ENCODE assay signal across 10 cellular contexts in genomic region chr16:57537596-57538234, GRCh38. TPM values are rescaled to one million over a fixed set of nuclear protein-coding genes. Genes with fewer than 3 reads are reported as not detected.
DNase-seq lines count a peak whose midpoint lies in the region; ATAC-seq and TF ChIP-seq lines count a peak whose summit lies in the region.
"Had no signal": no experiment of that assay in that cellular context is flagged by ENCODE, and none has a peak within 500 bp of the region (broad histone marks: within the 10 kb centered on the region; RNA-seq: fewer than 3 reads in every experiment).

No MANE protein-coding gene starts in this region.

- peaks cover 68% of the 10 kb centered on the region for H3K4me1 Mint-ChIP-seq in CD4-positive, alpha-beta T cell (ENCODE audit: low read depth)
- H3K4me1 Mint-ChIP-seq in activated CD8-positive, alpha-beta T cell treated with anti-CD3 and anti-CD28 coated beads for 36 hours (ENCODE audit: low read depth): peaks cover 72% of the 10 kb centered on the region
- peaks cover 63 to 82% (median 79%) of the 10 kb centered on the region in 3 donors for H3K4me1 Mint-ChIP-seq in naive B cell

- TSS peak; percentile 41 for BruUV-seq in HCT116 (replicated peaks; lab: Mats Ljungman, UMichigan)

- no peak overlapping the region for H3K18ac ChIP-seq in mesenchymal stem cell (ENCODE audit: low read depth in 1 of 2, low read length in 2 of 2)

- H2BK5ac ChIP-seq in mesenchymal stem cell (ENCODE audit: low read depth, low read length, poor library complexity, severe bottlenecking): no peak overlapping the region

- H2BK12ac ChIP-seq in mesenchymal stem cell (ENCODE audit: low read length in 2 of 2): no peak overlapping the region

- H3K27me3 ChIP-seq in CD4-positive, alpha-beta T cell (ENCODE audit: control insufficient read depth, insufficient read depth, low read length): no peaks in the 10 kb centered on the region
- no peaks in the 10 kb centered on the region for H3K27me3 ChIP-seq in HCT116 (ENCODE audit: insufficient read depth, low read length)
- peaks cover 13 to 27% of the 10 kb centered on the region in 2 experiments for H3K27me3 ChIP-seq in mesenchymal stem cell (ENCODE audit: control insufficient read depth in 1 of 2, insufficient read depth in 1 of 2, low read length in 2 of 2)

- POLR2A ChIA-PET in CD4-positive, alpha-beta T cell (lab: Charles Lee): interaction anchor here (1.2 to 3.6 kb wide), 8 partner anchors 15 to 352 kb away, joined by 3 to 49 read pairs (median 6); partner anchors contain the start of genes CIAPIN1, COQ9, DOK4 and KATNB1
- POLR2A ChIA-PET in HCT116 (lab: Charles Lee): no interaction called here
- POLR2A ChIA-PET in activated CD8-positive, alpha-beta T cell treated with anti-CD3 and anti-CD28 coated beads for 36 hours (lab: Charles Lee): interaction anchor here (0.6 to 1.9 kb wide), 14 partner anchors 8 to 625 kb away, joined by 3 to 8 read pairs (median 5); no protein-coding TSS in a partner anchor

- H4K91ac ChIP-seq in mesenchymal stem cell (ENCODE audit: low read length): no peak overlapping the region

- H3K14ac ChIP-seq in mesenchymal stem cell (ENCODE audit: low read length in 2 of 2): no peak overlapping the region

- H4K20me1 ChIP-seq in HCT116 (ENCODE audit: insufficient read depth): no peaks in the 10 kb centered on the region

- no peaks in the 10 kb centered on the region for H3K27me3 Mint-ChIP-seq in CD4-positive, alpha-beta T cell
- no peaks in the 10 kb centered on the region for H3K27me3 Mint-ChIP-seq in activated CD8-positive, alpha-beta T cell treated with anti-CD3 and anti-CD28 coated beads for 36 hours
- H3K27me3 Mint-ChIP-seq in naive B cell: no peaks in the 10 kb centered on the region

- H2AFZ ChIP-seq in HCT116 (ENCODE audit: low read depth, low read length, poor library complexity, severe bottlenecking): no peak overlapping the region
- H2AFZ ChIP-seq in mesenchymal stem cell (ENCODE audit: low read depth, low read length): no peak overlapping the region

- CTCF ChIA-PET in CD4-positive, alpha-beta T cell (lab: Charles Lee): interaction anchor here (1.0 to 3.4 kb wide), 9 partner anchors 18 to 1196 kb away, joined by 3 to 26 read pairs (median 4); partner anchors contain the start of genes CIAPIN1, COQ9 and GOT2
- CTCF ChIA-PET in HCT116 (lab: Charles Lee): no interaction called here
- CTCF ChIA-PET in activated CD8-positive, alpha-beta T cell treated with anti-CD3 and anti-CD28 coated beads for 36 hours (lab: Charles Lee): interaction anchor here (0.8 to 2.5 kb wide), 13 partner anchors 8 to 238 kb away, joined by 3 to 13 read pairs (median 5); partner anchors contain the start of genes CIAPIN1, COQ9, DOK4 and POLR2C

- TF ChIP-seq RAD21 in HCT116 (IDR thresholded peaks at IDR 0.05; ENCODE audit: low read depth): no peak

- peaks cover 9% of the 10 kb centered on the region; the same call in 1 of the 2 replicates for H3K79me2 ChIP-seq in HCT116 (ENCODE audit: insufficient read depth, low read length)

- H3K4me3 ChIP-seq in HCT116 (replicated peaks in 1 of 2; ENCODE audit: low read depth in 1 of 2, low read length in 2 of 2) (no peak overlapping the region), mesenchymal stem cell (ENCODE audit: insufficient read depth in 1 of 2, low read depth in 1 of 2, low read length in 2 of 2) (peak overlapping the region in 1 of 2 experiments; percentile 85)

- no peaks in the 10 kb centered on the region for H3K9me3 ChIP-seq in CD4-positive, alpha-beta T cell (ENCODE audit: control insufficient read depth, low read length)
- H3K9me3 ChIP-seq in HCT116 (ENCODE audit: control insufficient read depth in 1 of 2, insufficient read depth in 1 of 2, low read depth in 1 of 2, low read length in 2 of 2): no peaks in the 10 kb centered on the region
- H3K9me3 ChIP-seq in mesenchymal stem cell (ENCODE audit: control insufficient read depth, low read length): no peaks in the 10 kb centered on the region

- H2BK15ac ChIP-seq in mesenchymal stem cell (ENCODE audit: low read depth, poor library complexity, severe bottlenecking): no peak overlapping the region

- H3K4me1 ChIP-seq in HCT116 (ENCODE audit: control insufficient read depth in 1 of 2, insufficient read depth in 2 of 2, low read length in 2 of 2): peaks cover 17 to 35% of the 10 kb centered on the region in 2 experiments
- H3K4me1 ChIP-seq in mesenchymal stem cell (ENCODE audit: control insufficient read depth, insufficient read depth, low read depth, low read length): peaks cover 32% of the 10 kb centered on the region

- no peak for ATAC-seq in CD4-positive, alpha-beta T cell (ENCODE audit: poor library complexity)
- no peak for ATAC-seq in HCT116
- no peak for ATAC-seq in activated CD8-positive, alpha-beta T cell treated with anti-CD3 and anti-CD28 coated beads for 36 hours
- ATAC-seq in naive B cell (ENCODE audit: low read depth in 2 of 2): no peak
- ATAC-seq in GM21515 (IDR thresholded peaks at IDR 0.05; ENCODE audit: unreplicated experiment): no peak

- DNase-seq in CD4-positive, alpha-beta T cell: no peak
- DNase-seq in HCT116 (ENCODE audit: low read depth, low spot score) (no peak), naive B cell (peak; percentile 50), mesenchymal stem cell (no peak), occipital lobe (lab: John Stamatoyannopoulos, UW) (no peak), HT-29 (ENCODE audit: low spot score) (no peak)
- DNase-seq in activated CD8-positive, alpha-beta T cell treated with anti-CD3 and anti-CD28 coated beads for 36 hours: no peak
- DNase-seq: activated CD4-positive, CD25-positive, alpha-beta regulatory T cell treated with anti-CD3 and anti-CD28 coated beads, Interleukin-2, amount 50 U/mL, for 72 hours; kidney glomerular epithelial cell had no signal

- 76% methylated on average over 10 of the region's 10 CpGs for WGBS in mesenchymal stem cell

- H3K36me3 ChIP-seq in HCT116 (ENCODE audit: control insufficient read depth in 1 of 2, insufficient read depth in 2 of 2, low read length in 2 of 2) (no peaks in the 10 kb centered on the region), mesenchymal stem cell (ENCODE audit: control insufficient read depth in 1 of 2, insufficient read depth in 2 of 2, low read depth in 1 of 2, low read length in 2 of 2) (peaks cover 0 to 4% of the 10 kb centered on the region in 2 experiments)

- no peak for TF ChIP-seq CTCF in CD4-positive, alpha-beta T cell (IDR thresholded peaks at IDR 0.05)
- no peak for TF ChIP-seq CTCF in HCT116 (IDR thresholded peaks at IDR 0.05 in 2 of 3, conservative IDR thresholded peaks at IDR 0.05 in 1 of 3; ENCODE audit: borderline replicate concordance in 1 of 3, insufficient read depth in 1 of 3, low read depth in 2 of 3, low read length in 2 of 3)
- no peak for TF ChIP-seq CTCF in activated CD8-positive, alpha-beta T cell treated with anti-CD3 and anti-CD28 coated beads for 36 hours (IDR thresholded peaks at IDR 0.05)

- RAD21 ChIA-PET in HCT116 (lab: Charles Lee; ENCODE audit: low non-redundant PET in 1 of 2, low total read pairs in 2 of 2, uncharacterized antibody in 2 of 2, unreplicated experiment in 2 of 2): no interaction called here

- H3K4me3 Mint-ChIP-seq in CD4-positive, alpha-beta T cell: peak overlapping the region; percentile 82
- peak overlapping the region; percentile 79 for H3K4me3 Mint-ChIP-seq in activated CD8-positive, alpha-beta T cell treated with anti-CD3 and anti-CD28 coated beads for 36 hours
- H3K4me3 Mint-ChIP-seq in naive B cell: peak overlapping the region; percentile 74 to 97 (median 86)

- no peak overlapping the region for H2AK5ac ChIP-seq in mesenchymal stem cell (ENCODE audit: low read length, severe bottlenecking)

- H3K4ac ChIP-seq in mesenchymal stem cell (ENCODE audit: low read depth in 1 of 2, low read length in 2 of 2): no peak overlapping the region

- H3K4me2 ChIP-seq in HCT116 (ENCODE audit: low read length) (no peak overlapping the region), mesenchymal stem cell (ENCODE audit: low read length, poor library complexity, severe bottlenecking) (no peak overlapping the region)

- H2BK120ac ChIP-seq in mesenchymal stem cell (ENCODE audit: low read depth, low read length): no peak overlapping the region

- H3K23ac ChIP-seq in mesenchymal stem cell (ENCODE audit: low read length in 2 of 2): no peak overlapping the region

- intact Hi-C loops in CD4-positive, alpha-beta T cell (cut with DNase I, micrococcal nuclease): loop anchor here (1.0 to 5.0 kb wide), 3 partner anchors 51 to 607 kb away; partner anchors contain the start of genes DOK4 (in 1 of the 2) and KATNB1 (in 1 of the 2)
- intact Hi-C loops in HCT116 (cut with micrococcal nuclease): loop anchor here (5.0 kb wide), 1 partner anchor 50 kb away; the partner anchor contains the start of gene DOK4
- intact Hi-C loops in activated CD8-positive, alpha-beta T cell treated with anti-CD3 and anti-CD28 coated beads for 36 hours (cut with micrococcal nuclease): loop anchor here (5.0 kb wide), 1 partner anchor 50 kb away; the partner anchor contains the start of gene DOK4

- no peaks in the 10 kb centered on the region for H3K36me3 Mint-ChIP-seq in CD4-positive, alpha-beta T cell (ENCODE audit: low read depth)
- H3K36me3 Mint-ChIP-seq in activated CD8-positive, alpha-beta T cell treated with anti-CD3 and anti-CD28 coated beads for 36 hours (ENCODE audit: low read depth): no peaks in the 10 kb centered on the region
- H3K36me3 Mint-ChIP-seq in naive B cell: no peaks in the 10 kb centered on the region

- H3K9me2 ChIP-seq in HCT116 (ENCODE audit: insufficient read depth): no peaks in the 10 kb centered on the region

- no peaks in the 10 kb centered on the region for H3K9me3 Mint-ChIP-seq in CD4-positive, alpha-beta T cell
- no peaks in the 10 kb centered on the region for H3K9me3 Mint-ChIP-seq in activated CD8-positive, alpha-beta T cell treated with anti-CD3 and anti-CD28 coated beads for 36 hours
- no peaks in the 10 kb centered on the region for H3K9me3 Mint-ChIP-seq in naive B cell

- H3K79me1 ChIP-seq in mesenchymal stem cell (replicated peaks; ENCODE audit: low read length, poor library complexity, severe bottlenecking): peaks cover 25% of the 10 kb centered on the region

- no peak overlapping the region for H3K9ac ChIP-seq in HCT116 (ENCODE audit: low read length)
- H3K9ac ChIP-seq in mesenchymal stem cell (ENCODE audit: low read length): no peak overlapping the region

- H3K27ac Mint-ChIP-seq in CD4-positive, alpha-beta T cell: peak overlapping the region; percentile 96
- peak overlapping the region; percentile 95 for H3K27ac Mint-ChIP-seq in activated CD8-positive, alpha-beta T cell treated with anti-CD3 and anti-CD28 coated beads for 36 hours
- H3K27ac Mint-ChIP-seq in naive B cell: peak overlapping the region; percentile 18 to 97 (median 87)

- no peak overlapping the region for H4K8ac ChIP-seq in mesenchymal stem cell (ENCODE audit: low read length)

- no peak for TF ChIP-seq POLR2A in HCT116 (IDR thresholded peaks at IDR 0.05; ENCODE audit: borderline replicate concordance, extremely low read depth, insufficient read depth, insufficient read length)

- H3K27ac ChIP-seq in CD4-positive, alpha-beta T cell (ENCODE audit: low read depth, low read length): peak overlapping the region; percentile 94
- H3K27ac ChIP-seq in HCT116 (ENCODE audit: low read depth, low read length) (no peak overlapping the region), mesenchymal stem cell (ENCODE audit: low read length, poor library complexity, severe bottlenecking) (no peak overlapping the region)

RNA-seq across cellular contexts. Expression of gene CCDC102A, which starts 1.3 kb away (rescaled TPM):
- total RNA-seq in CD4-positive, alpha-beta T cell: 1 to 10 TPM; 2.0 TPM
- total RNA-seq in HCT116 (2021; ENCODE audit: unreplicated experiment) (4.5 TPM), occipital lobe (1.7 TPM)
- 4.0 and 5.5 TPM in 2 replicates for polyA plus RNA-seq in HCT116 (2012)
- 1 to 10 TPM; 7.1 to 7.9 TPM for total RNA-seq in activated CD8-positive, alpha-beta T cell treated with anti-CD3 and anti-CD28 coated beads for 36 hours
- polyA plus RNA-seq in naive B cell (ENCODE audit: low read depth in 6 of 6): 10 to 100 TPM in 2 of 6 donors, 1 to 10 TPM in 4; 3.8 to 13.8 (median 9.3) TPM
- polyA plus RNA-seq in mesenchymal stem cell (2013, experiment 1 of 2): 4.5 TPM
- polyA plus RNA-seq in mesenchymal stem cell (2013, experiment 2 of 2): 4.8 TPM
- total RNA-seq in HT-29 (2014; rRNA removed; shearing (Covaris generic)): 7.6 and 7.7 TPM in 2 replicates

RNA-seq across cellular contexts. Expression of gene ADGRG5, which starts 4.7 kb away (rescaled TPM):
- total RNA-seq in CD4-positive, alpha-beta T cell: under 1 TPM; 0.41 to 0.61 TPM
- total RNA-seq in HCT116 (2021; ENCODE audit: unreplicated experiment) (3.7 TPM), occipital lobe (not detected)
- 2.6 and 3.4 TPM in 2 replicates for polyA plus RNA-seq in HCT116 (2012)
- total RNA-seq in activated CD8-positive, alpha-beta T cell treated with anti-CD3 and anti-CD28 coated beads for 36 hours: 1 to 10 TPM; 4.8 to 5.5 TPM
- polyA plus RNA-seq in naive B cell (ENCODE audit: low read depth in 6 of 6): 10 to 100 TPM; 15.2 to 36.4 (median 18.9) TPM
- not detected for polyA plus RNA-seq in mesenchymal stem cell (2013, experiment 1 of 2)
- polyA plus RNA-seq in mesenchymal stem cell (2013, experiment 2 of 2): not detected
- total RNA-seq in HT-29 (2014; rRNA removed; shearing (Covaris generic)): 3.1 and 5.1 TPM in 2 replicates

RNA-seq across cellular contexts. Expression of gene DOK4, which starts 51.4 kb away (rescaled TPM):
- total RNA-seq in CD4-positive, alpha-beta T cell: 1 to 10 TPM; 2.4 to 2.9 TPM
- total RNA-seq in HCT116 (2021; ENCODE audit: unreplicated experiment) (14.4 TPM), occipital lobe (65.0 TPM)
- polyA plus RNA-seq in HCT116 (2012): 14.7 and 17.3 TPM in 2 replicates
- 1 to 10 TPM; 4.6 to 5.1 TPM for total RNA-seq in activated CD8-positive, alpha-beta T cell treated with anti-CD3 and anti-CD28 coated beads for 36 hours
- 1 to 10 TPM in 4 of 6 donors, under 1 TPM in 1, not detected in 1; 0.22 to 2.1 (median 1.4) TPM for polyA plus RNA-seq in naive B cell (ENCODE audit: low read depth in 6 of 6)
- polyA plus RNA-seq in mesenchymal stem cell (2013, experiment 1 of 2): 29.6 TPM
- polyA plus RNA-seq in mesenchymal stem cell (2013, experiment 2 of 2): 29.7 TPM
- total RNA-seq in HT-29 (2014; rRNA removed; shearing (Covaris generic)): 118 and 122 TPM in 2 replicates
